ENCODE assay signal across 21 cellular contexts in the genomic region with DNA sequence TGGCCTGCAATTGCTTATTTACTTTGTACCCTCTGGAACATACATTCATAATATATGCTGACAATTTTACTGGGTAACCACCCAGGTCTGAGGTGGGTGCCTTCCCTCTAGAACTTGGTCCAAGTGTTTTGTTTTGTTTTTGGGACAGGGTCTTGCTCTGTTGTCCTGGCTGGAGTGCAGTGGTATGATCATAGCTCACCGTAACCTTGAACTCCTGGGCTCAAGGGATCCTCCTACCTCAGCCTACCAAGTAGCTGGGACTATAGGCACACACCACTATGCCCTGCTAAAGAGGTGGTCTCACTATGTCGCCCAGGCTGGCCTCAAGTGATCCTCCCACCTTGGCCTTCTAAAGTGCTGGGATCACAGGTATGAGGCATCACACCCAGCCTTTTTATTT.
"Had no signal": no experiment of that assay in that cellular context is flagged by ENCODE, and none has a peak within 500 bp of the region (broad histone marks: within the 10 kb centered on the region; RNA-seq: fewer than 3 reads in every experiment).

No MANE protein-coding gene starts in this region.

- H3K36me3 ChIP-seq: cardiac muscle cell had no signal

- H3K27ac Mint-ChIP-seq: activated CD4-positive, alpha-beta T cell treated with anti-CD3 and anti-CD28 coated beads, Interleukin-2, amount 10 ng/mL, durations not matched to agents 24 days and 14 days; activated naive CD4-positive, alpha-beta T cell treated with anti-CD3 and anti-CD28 coated beads, Interleukin-2, amount 50 U/mL, for 24 hours; nephron progenitor cell had no signal

- H3K9me3 Mint-ChIP-seq: activated CD4-positive, alpha-beta T cell treated with anti-CD3 and anti-CD28 coated beads, Interleukin-2, amount 10 ng/mL, durations not matched to agents 24 days and 14 days; activated naive CD4-positive, alpha-beta T cell treated with anti-CD3 and anti-CD28 coated beads, Interleukin-2, amount 50 U/mL, for 24 hours; activated T-cell treated with anti-CD3 and anti-CD28 coated beads, Interleukin-2, amount 50 U/mL, for 4 hours; nephron progenitor cell had no signal

- H3K4me3 ChIP-seq: cardiac muscle cell, esophagus muscularis mucosa, gastroesophageal sphincter, heart left ventricle, left ventricle myocardium inferior, upper lobe of right lung had no signal

- H3K9me3 ChIP-seq: esophagus muscularis mucosa, gastroesophageal sphincter, heart left ventricle, left ventricle myocardium inferior, upper lobe of right lung had no signal

- H3K27ac ChIP-seq: cardiac muscle cell, esophagus muscularis mucosa, gastroesophageal sphincter, upper lobe of right lung had no signal

- ATAC-seq: activated CD8-positive, alpha-beta T cell treated with anti-CD3 and anti-CD28 coated beads, Interleukin-2, amount 10 ng/mL, durations not matched to agents 7 days and 5 days; activated T-cell treated with anti-CD3 and anti-CD28 coated beads, Interleukin-2, amount 50 U/mL, for 4 hours; gastroesophageal sphincter; heart left ventricle; sciatic nerve; upper lobe of right lung had no signal

- H3K4me3 Mint-ChIP-seq: activated CD4-positive, alpha-beta T cell treated with anti-CD3 and anti-CD28 coated beads, Interleukin-2, amount 10 ng/mL, durations not matched to agents 24 days and 14 days; activated CD8-positive, alpha-beta T cell treated with anti-CD3 and anti-CD28 coated beads, Interleukin-2, amount 10 ng/mL, durations not matched to agents 7 days and 5 days; activated naive CD4-positive, alpha-beta T cell treated with anti-CD3 and anti-CD28 coated beads, Interleukin-2, amount 50 U/mL, for 24 hours; activated T-cell treated with anti-CD3 and anti-CD28 coated beads, Interleukin-2, amount 50 U/mL, for 4 hours; nephron progenitor cell had no signal

- H3K27me3 Mint-ChIP-seq: activated CD4-positive, alpha-beta T cell treated with anti-CD3 and anti-CD28 coated beads, Interleukin-2, amount 10 ng/mL, durations not matched to agents 24 days and 14 days; activated naive CD4-positive, alpha-beta T cell treated with anti-CD3 and anti-CD28 coated beads, Interleukin-2, amount 50 U/mL, for 24 hours had no signal

- DNase-seq: activated CD4-positive, alpha-beta T cell treated with anti-CD3 and anti-CD28 coated beads, Interleukin-2, amount 10 ng/mL, durations not matched to agents 24 days and 14 days; activated CD4-positive, CD25-positive, alpha-beta regulatory T cell; activated CD8-positive, alpha-beta T cell treated with anti-CD3 and anti-CD28 coated beads, Interleukin-2, amount 10 ng/mL, durations not matched to agents 7 days and 5 days; activated T-cell treated with anti-CD3 and anti-CD28 coated beads, Interleukin-2, amount 50 U/mL, for 4 hours; dermis blood vessel endothelial cell; effector memory CD4-positive, alpha-beta T cell; kidney glomerular epithelial cell; left ventricle myocardium inferior; mammary epithelial cell; midbrain; nephron progenitor cell; stimulated activated CD4-positive, alpha-beta T cell treated with anti-CD3 and anti-CD28 coated beads, Interleukin-4, amount 100 ng/mL, for 4 hours; stimulated activated naive CD4-positive, alpha-beta T cell; T-helper 9 cell; upper lobe of right lung had no signal
